In genomic region chr13:102198418-102199322, GRCh38 we compare ENCODE assay signal across 24 cellular contexts.
A peak's percentile ranks its signal among the peaks of the same experiment; 100 is the strongest.
DNase-seq lines count a peak whose midpoint lies in the region; ATAC-seq, FAIRE-seq and TF ChIP-seq lines count a peak whose summit lies in the region.
"Had no signal": no experiment of that assay in that cellular context is flagged by ENCODE, and none has a peak within 500 bp of the region (broad histone marks: within the 10 kb centered on the region; RNA-seq: fewer than 3 reads in every experiment).

No MANE protein-coding gene starts in this region.

- intact Hi-C loops in pancreas (cut with DNase I): no loop called here

- CTCF ChIA-PET in SK-N-SH (lab: Yijun Ruan, JAX): interaction anchor here (0.9 to 3.0 kb wide), 6 partner anchors 50 to 359 kb away, joined by 3 to 18 read pairs (median 4); no protein-coding TSS in a partner anchor

- TF ChIP-seq EP300 in SK-N-SH (IDR thresholded peaks at IDR 0.05; ENCODE audit: borderline replicate concordance in 1 of 2, low read depth in 1 of 2, low read length in 1 of 2): no peak

- H3K36me3 ChIP-seq in SK-N-SH (replicated peaks in 1 of 2; ENCODE audit: control insufficient read depth in 1 of 2, insufficient read depth in 2 of 2, low read length in 1 of 2): no peaks in the 10 kb centered on the region
- H3K36me3 ChIP-seq in pancreas: no peaks in the 10 kb centered on the region
- H3K36me3 ChIP-seq: neutrophil had no signal

- H3K27me3 ChIP-seq in SK-N-SH (ENCODE audit: insufficient read depth) (no peaks in the 10 kb centered on the region), pancreas (no peaks in the 10 kb centered on the region)
- H3K27me3 ChIP-seq: dorsolateral prefrontal cortex, neutrophil had no signal

- peaks cover 20 to 31% of the 10 kb centered on the region in 2 experiments; a peak in 3 of 4 replicates for H3K4me1 ChIP-seq in SK-N-SH (ENCODE audit: control insufficient read depth in 1 of 2, insufficient read depth in 2 of 2, low read depth in 1 of 2, low read length in 1 of 2)
- H3K4me1 ChIP-seq in pancreas: no peaks in the 10 kb centered on the region

- H3K9me3 ChIP-seq in SK-N-SH (0 out of 2 replicates have a peak, but pooled peaks cover 4% of the 10 kb centered on the region), pancreas (no peaks in the 10 kb centered on the region)
- H3K9me3 ChIP-seq: neutrophil had no signal

- peaks cover 31% of the 10 kb centered on the region for H3F3A ChIP-seq in SK-N-SH (replicated peaks; ENCODE audit: insufficient read depth)

- H3K27ac ChIP-seq in SK-N-SH (ENCODE audit: low read depth in 2 of 2, low read length in 1 of 2): peak overlapping the region; percentile 12 to 100; a peak in 3 of 4 replicates
- no peak overlapping the region for H3K27ac ChIP-seq in pancreas
- H3K27ac ChIP-seq: 22Rv1, dorsolateral prefrontal cortex, neutrophil had no signal

- no peaks in the 10 kb centered on the region for H3K9me2 ChIP-seq in SK-N-SH

- no peaks in the 10 kb centered on the region for H3K79me2 ChIP-seq in SK-N-SH (ENCODE audit: insufficient read depth)

- H3K9ac ChIP-seq in SK-N-SH: no peak overlapping the region

- H3K4me3 ChIP-seq in SK-N-SH (ENCODE audit: low read depth in 2 of 2, low read length in 1 of 2): no peak overlapping the region
- no peak overlapping the region for H3K4me3 ChIP-seq in pancreas
- H3K4me3 ChIP-seq: dorsolateral prefrontal cortex had no signal

- POLR2A ChIA-PET in SK-N-SH (lab: Yijun Ruan, JAX): no interaction called here

- no peak for TF ChIP-seq RAD21 in SK-N-SH (IDR thresholded peaks at IDR 0.05; ENCODE audit: low read length)

- H2AFZ ChIP-seq in SK-N-SH (ENCODE audit: low read depth): no peak overlapping the region

- ATAC-seq in pancreas (no peak), GM21619 (IDR thresholded peaks at IDR 0.05; ENCODE audit: unreplicated experiment) (no peak)
- ATAC-seq: activated CD8-positive, alpha-beta T cell treated with anti-CD3 and anti-CD28 coated beads, Interleukin-2, amount 10 ng/mL, durations not matched to agents 7 days and 5 days had no signal

- H3K4me2 ChIP-seq in SK-N-SH: no peak overlapping the region

- DNase-seq in NCI-H748 (lab: John Stamatoyannopoulos, UW; ENCODE audit: unreplicated experiment): peak; percentile 51
- no peak for DNase-seq in NCI-H748 treated with DMSO at 0.1 percent for 48 hours (lab: John Stamatoyannopoulos, UW)
- no peak for DNase-seq in SK-N-SH
- DNase-seq in fibroblast of gingiva (ENCODE audit: low read depth): peak; percentile 10
- DNase-seq in renal cortical epithelial cell (ENCODE audit: low read depth): peak; percentile 75
- no peak for DNase-seq in pancreas
- no peak for DNase-seq in NOMO-1 treated with dmso at 0.1 percent for 144 hours (lab: John Stamatoyannopoulos, UW; ENCODE audit: unreplicated experiment)
- DNase-seq: activated CD4-positive, CD25-positive, alpha-beta regulatory T cell treated with anti-CD3 and anti-CD28 coated beads, Interleukin-2, amount 50 U/mL, for 72 hours; activated CD8-positive, alpha-beta T cell treated with anti-CD3 and anti-CD28 coated beads, Interleukin-2, amount 10 ng/mL, durations not matched to agents 7 days and 5 days; amygdala; COR-L47; DMS79; dorsolateral prefrontal cortex; Kasumi-1; kidney; NCI-H2081 treated with DMSO at 0.1 percent for 48 hours; NCI-H446; RPMI8226; stimulated activated CD4-positive, alpha-beta T cell treated with anti-CD3 and anti-CD28 coated beads, Interleukin-12 subunit alpha, Interleukin-12 subunit beta, amount 100 ng/mL, for 4 hours; stimulated activated CD4-positive, alpha-beta T cell treated with anti-CD3 and anti-CD28 coated beads, Interleukin-4, amount 100 ng/mL, for 4 hours; T1000 had no signal

- no peaks in the 10 kb centered on the region for H4K20me1 ChIP-seq in SK-N-SH (ENCODE audit: insufficient read depth)

- WGBS in SK-N-SH (ENCODE audit: low lambda C conversion rate): 56% methylated on average over 7 of the region's 7 CpGs
- WGBS in pancreas, 2 donors: 55 to 57% methylated on average over 7 of the region's 7 CpGs

- FAIRE-seq in pancreas (lab: Jason Lieb, UNC): no peak
- FAIRE-seq: kidney had no signal

- TF ChIP-seq CTCF in SK-N-SH (IDR thresholded peaks at IDR 0.05): no peak
- TF ChIP-seq CTCF in pancreas (IDR thresholded peaks at IDR 0.05): no peak

TF ChIP-seq in SK-N-SH, 30 proteins besides CTCF, POLR2A, EP300 and RAD21:
- TF ChIP-seq ELF1 (IDR thresholded peaks at IDR 0.05): no peak
- no peak for TF ChIP-seq REST (IDR thresholded peaks at IDR 0.05; ENCODE audit: low read depth, low read length)
- no peak for TF ChIP-seq NFIC (IDR thresholded peaks at IDR 0.05; ENCODE audit: borderline replicate concordance)
- no peak for TF ChIP-seq RFX5 (IDR thresholded peaks at IDR 0.05; ENCODE audit: low read length)
- no peak for TF ChIP-seq FOXM1 (IDR thresholded peaks at IDR 0.05; ENCODE audit: low read depth)
- no peak for TF ChIP-seq SIN3A (IDR thresholded peaks at IDR 0.05; ENCODE audit: borderline replicate concordance, low read depth, low read length)
TF ChIP-seq in SK-N-SH: peak in this region for 0.

Comparison
In these comparisons a context has a peak if more than half of its experiments do, and no peak if none do; other contexts are left out.
1. DNase-seq: peak in NCI-H748 (single experiment), fibroblast of gingiva (single experiment) and renal cortical epithelial cell (single experiment); none in NCI-H748 treated with DMSO at 0.1 percent for 48 hours (single experiment), SK-N-SH (single experiment), pancreas (0 of 6) and NOMO-1 treated with dmso at 0.1 percent for 144 hours (single experiment).
2. H3K27ac ChIP-seq: peak in SK-N-SH (2 of 2); none in pancreas (0 of 4).